10 cellular contexts compared by ENCODE assay signal in the genomic region with DNA sequence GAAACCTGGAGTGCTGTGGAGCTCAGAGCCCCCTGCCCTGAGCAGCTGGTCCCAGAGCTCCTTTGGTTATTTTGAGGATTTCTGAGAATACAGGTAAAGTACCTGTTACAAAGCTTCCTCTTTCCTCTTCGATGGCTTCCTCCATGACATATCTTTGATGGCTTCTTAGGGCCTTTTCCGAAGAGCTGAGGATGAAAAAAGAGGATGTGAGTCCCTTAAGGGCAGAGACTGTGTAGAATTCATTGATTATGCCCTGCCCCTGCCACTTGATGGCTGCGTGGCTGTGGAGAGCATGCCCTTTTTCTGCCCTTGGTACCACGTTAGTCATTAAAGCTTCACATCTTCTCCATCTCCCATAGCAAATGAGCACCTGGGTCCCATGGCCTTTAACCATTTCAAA. TPM values are rescaled to one million over a fixed set of nuclear protein-coding genes. Genes with fewer than 3 reads are reported as not detected.
"Had no signal": no experiment of that assay in that cellular context is flagged by ENCODE, and none has a peak within 500 bp of the region (broad histone marks: within the 10 kb centered on the region; RNA-seq: fewer than 3 reads in every experiment).

No MANE protein-coding gene starts in this region.

- H3K9me3 ChIP-seq: HAP-1 had no signal

- H3K4me3 Mint-ChIP-seq: GM23338, HFFc6 had no signal

- H3K36me3 ChIP-seq: HAP-1 had no signal

- DNase-seq: H7, HFFc6, IMR-90 had no signal

- H3K4me3 ChIP-seq: GM23338, HAP-1, K562 had no signal

- ATAC-seq: GM23338, HCT116, K562 had no signal

- H3K4me1 Mint-ChIP-seq: GM23338 had no signal

- H3K9me3 Mint-ChIP-seq: GM23338, HFFc6 had no signal

- H3K27ac ChIP-seq: KMS-11 had no signal

- H3K27ac Mint-ChIP-seq: GM23338, HFFc6 had no signal

- H3K9ac ChIP-seq: KMS-11 had no signal

RNA-seq across cellular contexts. Expression of a gene that starts 14.2 kb away (rescaled TPM):
- total RNA-seq: GM23338, H4, H7, HT-29, IMR-90, K562 had no signal
- polyA plus RNA-seq: GM23338, K562 had no signal

RNA-seq across cellular contexts. Expression of a gene that starts 30.4 kb away (rescaled TPM):
- total RNA-seq: GM23338, H4, H7, HFFc6, HT-29, IMR-90, K562 had no signal
- polyA plus RNA-seq: GM23338, IMR-90, K562 had no signal
